1 cellular context compared by ENCODE assay signal in the genomic region with DNA sequence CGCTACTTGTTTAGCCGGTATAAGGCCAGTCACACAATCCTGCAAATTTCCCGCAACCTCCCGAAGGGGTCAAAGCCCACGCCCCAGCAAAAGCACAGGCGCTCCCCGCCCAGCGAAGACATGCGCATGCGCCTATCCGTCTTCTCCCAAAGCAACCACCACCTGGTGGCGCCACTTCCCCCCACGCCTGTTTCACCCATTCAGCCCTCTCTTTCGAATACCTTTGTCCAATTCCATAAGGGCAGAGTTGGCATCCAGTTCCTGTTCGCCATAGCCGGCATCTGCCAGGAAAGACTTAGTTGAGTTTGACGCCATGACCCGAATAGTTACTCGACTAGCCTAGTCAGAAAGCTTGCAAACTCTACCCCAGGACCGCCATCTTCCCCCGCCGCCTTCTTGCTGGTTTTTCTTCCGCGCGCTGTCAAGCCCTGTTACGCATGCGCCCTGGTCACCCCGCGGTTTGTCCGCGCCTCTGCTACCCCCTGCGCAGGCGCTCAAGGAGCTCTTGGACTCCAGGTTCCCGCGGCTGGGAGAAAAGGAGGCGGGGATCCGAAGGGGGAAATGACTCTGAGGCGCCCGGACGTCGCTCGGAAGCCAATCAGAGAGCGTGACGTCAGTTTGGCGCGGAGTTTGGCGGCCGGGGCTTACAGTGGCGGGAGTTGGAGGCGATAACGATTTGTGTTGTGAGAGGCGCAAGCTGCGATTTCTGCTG.
TF ChIP-seq lines count a peak whose summit lies in the region.

A gene with protein sequence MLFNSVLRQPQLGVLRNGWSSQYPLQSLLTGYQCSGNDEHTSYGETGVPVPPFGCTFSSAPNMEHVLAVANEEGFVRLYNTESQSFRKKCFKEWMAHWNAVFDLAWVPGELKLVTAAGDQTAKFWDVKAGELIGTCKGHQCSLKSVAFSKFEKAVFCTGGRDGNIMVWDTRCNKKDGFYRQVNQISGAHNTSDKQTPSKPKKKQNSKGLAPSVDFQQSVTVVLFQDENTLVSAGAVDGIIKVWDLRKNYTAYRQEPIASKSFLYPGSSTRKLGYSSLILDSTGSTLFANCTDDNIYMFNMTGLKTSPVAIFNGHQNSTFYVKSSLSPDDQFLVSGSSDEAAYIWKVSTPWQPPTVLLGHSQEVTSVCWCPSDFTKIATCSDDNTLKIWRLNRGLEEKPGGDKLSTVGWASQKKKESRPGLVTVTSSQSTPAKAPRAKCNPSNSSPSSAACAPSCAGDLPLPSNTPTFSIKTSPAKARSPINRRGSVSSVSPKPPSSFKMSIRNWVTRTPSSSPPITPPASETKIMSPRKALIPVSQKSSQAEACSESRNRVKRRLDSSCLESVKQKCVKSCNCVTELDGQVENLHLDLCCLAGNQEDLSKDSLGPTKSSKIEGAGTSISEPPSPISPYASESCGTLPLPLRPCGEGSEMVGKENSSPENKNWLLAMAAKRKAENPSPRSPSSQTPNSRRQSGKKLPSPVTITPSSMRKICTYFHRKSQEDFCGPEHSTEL (plus strand): TSS at position 626 of the 712 bp plus-strand sequence. CDS start 143 bp downstream, outside the sequence.
A gene with protein sequence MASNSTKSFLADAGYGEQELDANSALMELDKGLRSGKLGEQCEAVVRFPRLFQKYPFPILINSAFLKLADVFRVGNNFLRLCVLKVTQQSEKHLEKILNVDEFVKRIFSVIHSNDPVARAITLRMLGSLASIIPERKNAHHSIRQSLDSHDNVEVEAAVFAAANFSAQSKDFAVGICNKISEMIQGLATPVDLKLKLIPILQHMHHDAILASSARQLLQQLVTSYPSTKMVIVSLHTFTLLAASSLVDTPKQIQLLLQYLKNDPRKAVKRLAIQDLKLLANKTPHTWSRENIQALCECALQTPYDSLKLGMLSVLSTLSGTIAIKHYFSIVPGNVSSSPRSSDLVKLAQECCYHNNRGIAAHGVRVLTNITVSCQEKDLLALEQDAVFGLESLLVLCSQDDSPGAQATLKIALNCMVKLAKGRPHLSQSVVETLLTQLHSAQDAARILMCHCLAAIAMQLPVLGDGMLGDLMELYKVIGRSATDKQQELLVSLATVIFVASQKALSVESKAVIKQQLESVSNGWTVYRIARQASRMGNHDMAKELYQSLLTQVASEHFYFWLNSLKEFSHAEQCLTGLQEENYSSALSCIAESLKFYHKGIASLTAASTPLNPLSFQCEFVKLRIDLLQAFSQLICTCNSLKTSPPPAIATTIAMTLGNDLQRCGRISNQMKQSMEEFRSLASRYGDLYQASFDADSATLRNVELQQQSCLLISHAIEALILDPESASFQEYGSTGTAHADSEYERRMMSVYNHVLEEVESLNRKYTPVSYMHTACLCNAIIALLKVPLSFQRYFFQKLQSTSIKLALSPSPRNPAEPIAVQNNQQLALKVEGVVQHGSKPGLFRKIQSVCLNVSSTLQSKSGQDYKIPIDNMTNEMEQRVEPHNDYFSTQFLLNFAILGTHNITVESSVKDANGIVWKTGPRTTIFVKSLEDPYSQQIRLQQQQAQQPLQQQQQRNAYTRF (minus strand): TSS at position 435 of the 712 bp plus-strand sequence. CDS start 120 bp downstream, at position 315.

TF ChIP-seq in GM12878, 131 proteins besides CTCF, POLR2A, EP300 and RAD21 (continued from another document and continues in another):
- no peak; the same call in 1 of the 2 replicates for TF ChIP-seq TCF3 (IDR thresholded peaks at IDR 0.05; ENCODE audit: borderline replicate concordance, insufficient read depth, low read depth, low read length)
- no peak for TF ChIP-seq YBX1 (IDR thresholded peaks at IDR 0.05)
- TF ChIP-seq, protein P1, sequence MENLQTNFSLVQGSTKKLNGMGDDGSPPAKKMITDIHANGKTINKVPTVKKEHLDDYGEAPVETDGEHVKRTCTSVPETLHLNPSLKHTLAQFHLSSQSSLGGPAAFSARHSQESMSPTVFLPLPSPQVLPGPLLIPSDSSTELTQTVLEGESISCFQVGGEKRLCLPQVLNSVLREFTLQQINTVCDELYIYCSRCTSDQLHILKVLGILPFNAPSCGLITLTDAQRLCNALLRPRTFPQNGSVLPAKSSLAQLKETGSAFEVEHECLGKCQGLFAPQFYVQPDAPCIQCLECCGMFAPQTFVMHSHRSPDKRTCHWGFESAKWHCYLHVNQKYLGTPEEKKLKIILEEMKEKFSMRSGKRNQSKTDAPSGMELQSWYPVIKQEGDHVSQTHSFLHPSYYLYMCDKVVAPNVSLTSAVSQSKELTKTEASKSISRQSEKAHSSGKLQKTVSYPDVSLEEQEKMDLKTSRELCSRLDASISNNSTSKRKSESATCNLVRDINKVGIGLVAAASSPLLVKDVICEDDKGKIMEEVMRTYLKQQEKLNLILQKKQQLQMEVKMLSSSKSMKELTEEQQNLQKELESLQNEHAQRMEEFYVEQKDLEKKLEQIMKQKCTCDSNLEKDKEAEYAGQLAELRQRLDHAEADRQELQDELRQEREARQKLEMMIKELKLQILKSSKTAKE (IDR thresholded peaks at IDR 0.05; ENCODE audit: low read depth, poor library complexity, severe bottlenecking): no peak
- no peak for TF ChIP-seq HDGF (IDR thresholded peaks at IDR 0.05)
- no peak for TF ChIP-seq ZNF622 (IDR thresholded peaks at IDR 0.05)
- no peak for TF ChIP-seq ZBTB4 (CRISPR knock-in tag; IDR thresholded peaks at IDR 0.05)
- peak; percentile 29; the same call in 1 of the 2 replicates for TF ChIP-seq MYB (IDR thresholded peaks at IDR 0.05; ENCODE audit: borderline replicate concordance, low read depth, low read length)
- TF ChIP-seq GATAD2B (conservative IDR thresholded peaks at IDR 0.05; ENCODE audit: low read depth): 0 out of 2 replicates have a peak, but pooled peaks have one; percentile 13
- TF ChIP-seq GABPA (IDR thresholded peaks at IDR 0.05; ENCODE audit: low read depth): peak; percentile 70
- no peak for TF ChIP-seq CBX3 (IDR thresholded peaks at IDR 0.05; ENCODE audit: borderline replicate concordance, low read depth)
- peak; percentile 97 for TF ChIP-seq NR2F1 (conservative IDR thresholded peaks at IDR 0.05)
- TF ChIP-seq IKZF1 (conservative IDR thresholded peaks at IDR 0.05): peak; percentile 98
- TF ChIP-seq, protein P2, sequence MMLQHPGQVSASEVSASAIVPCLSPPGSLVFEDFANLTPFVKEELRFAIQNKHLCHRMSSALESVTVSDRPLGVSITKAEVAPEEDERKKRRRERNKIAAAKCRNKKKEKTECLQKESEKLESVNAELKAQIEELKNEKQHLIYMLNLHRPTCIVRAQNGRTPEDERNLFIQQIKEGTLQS (IDR thresholded peaks at IDR 0.05; ENCODE audit: borderline replicate concordance, extremely low read depth, low read depth, low read length): 0 out of 2 replicates have a peak, but pooled peaks have one; percentile 16
- TF ChIP-seq RFX5 (IDR thresholded peaks at IDR 0.05; ENCODE audit: low read depth, low read length): peak; percentile 69; the same call in 1 of the 2 replicates
- TF ChIP-seq EZH2 (IDR thresholded peaks at IDR 0.05; ENCODE audit: borderline replicate concordance, control insufficient read depth, low read depth, low read length): no peak
- no peak for TF ChIP-seq BRCA1 (IDR thresholded peaks at IDR 0.05; ENCODE audit: low read depth, low read length)
- 0 out of 2 replicates have a peak, but pooled peaks have one; percentile 12 for TF ChIP-seq ZBTB33 (IDR thresholded peaks at IDR 0.05)
- TF ChIP-seq, protein P3, sequence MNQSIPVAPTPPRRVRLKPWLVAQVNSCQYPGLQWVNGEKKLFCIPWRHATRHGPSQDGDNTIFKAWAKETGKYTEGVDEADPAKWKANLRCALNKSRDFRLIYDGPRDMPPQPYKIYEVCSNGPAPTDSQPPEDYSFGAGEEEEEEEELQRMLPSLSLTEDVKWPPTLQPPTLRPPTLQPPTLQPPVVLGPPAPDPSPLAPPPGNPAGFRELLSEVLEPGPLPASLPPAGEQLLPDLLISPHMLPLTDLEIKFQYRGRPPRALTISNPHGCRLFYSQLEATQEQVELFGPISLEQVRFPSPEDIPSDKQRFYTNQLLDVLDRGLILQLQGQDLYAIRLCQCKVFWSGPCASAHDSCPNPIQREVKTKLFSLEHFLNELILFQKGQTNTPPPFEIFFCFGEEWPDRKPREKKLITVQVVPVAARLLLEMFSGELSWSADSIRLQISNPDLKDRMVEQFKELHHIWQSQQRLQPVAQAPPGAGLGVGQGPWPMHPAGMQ (IDR thresholded peaks at IDR 0.05; ENCODE audit: borderline replicate concordance): no peak
- peak; percentile 93 for TF ChIP-seq MLLT1 (IDR thresholded peaks at IDR 0.05)
- peak; percentile 74 for TF ChIP-seq SMAD1 (IDR thresholded peaks at IDR 0.05; ENCODE audit: low read depth, partially characterized antibody)
- TF ChIP-seq PAX5 (IDR thresholded peaks at IDR 0.05; ENCODE audit: borderline replicate concordance, low read depth, low read length): 0 out of 2 replicates have a peak, but pooled peaks have one; percentile 20
- no peak for TF ChIP-seq USF1 (IDR thresholded peaks at IDR 0.05; ENCODE audit: borderline replicate concordance, extremely low read length, insufficient read depth, low read depth, low read length)
- no peak for TF ChIP-seq TBL1XR1 (IDR thresholded peaks at IDR 0.05; ENCODE audit: low read depth, low read length)
- TF ChIP-seq NFIC (IDR thresholded peaks at IDR 0.05; ENCODE audit: low read depth, low read length): no peak
- no peak for TF ChIP-seq TCF7 (IDR thresholded peaks at IDR 0.05; ENCODE audit: borderline replicate concordance)
- peak; percentile 68; the same call in 1 of the 2 replicates for TF ChIP-seq CHD2 (IDR thresholded peaks at IDR 0.05; ENCODE audit: borderline replicate concordance, low read depth, low read length)
- TF ChIP-seq PML (IDR thresholded peaks at IDR 0.05; ENCODE audit: low read length): peak; percentile 95
- TF ChIP-seq CHD4 (IDR thresholded peaks at IDR 0.05): no peak
- TF ChIP-seq WRNIP1 (IDR thresholded peaks at IDR 0.05; ENCODE audit: borderline replicate concordance, low read depth, low read length): 0 out of 2 replicates have a peak, but pooled peaks have one; percentile 56
- TF ChIP-seq HDAC2 (IDR thresholded peaks at IDR 0.05): no peak
- TF ChIP-seq, protein P4, sequence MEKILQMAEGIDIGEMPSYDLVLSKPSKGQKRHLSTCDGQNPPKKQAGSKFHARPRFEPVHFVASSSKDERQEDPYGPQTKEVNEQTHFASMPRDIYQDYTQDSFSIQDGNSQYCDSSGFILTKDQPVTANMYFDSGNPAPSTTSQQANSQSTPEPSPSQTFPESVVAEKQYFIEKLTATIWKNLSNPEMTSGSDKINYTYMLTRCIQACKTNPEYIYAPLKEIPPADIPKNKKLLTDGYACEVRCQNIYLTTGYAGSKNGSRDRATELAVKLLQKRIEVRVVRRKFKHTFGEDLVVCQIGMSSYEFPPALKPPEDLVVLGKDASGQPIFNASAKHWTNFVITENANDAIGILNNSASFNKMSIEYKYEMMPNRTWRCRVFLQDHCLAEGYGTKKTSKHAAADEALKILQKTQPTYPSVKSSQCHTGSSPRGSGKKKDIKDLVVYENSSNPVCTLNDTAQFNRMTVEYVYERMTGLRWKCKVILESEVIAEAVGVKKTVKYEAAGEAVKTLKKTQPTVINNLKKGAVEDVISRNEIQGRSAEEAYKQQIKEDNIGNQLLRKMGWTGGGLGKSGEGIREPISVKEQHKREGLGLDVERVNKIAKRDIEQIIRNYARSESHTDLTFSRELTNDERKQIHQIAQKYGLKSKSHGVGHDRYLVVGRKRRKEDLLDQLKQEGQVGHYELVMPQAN (conservative IDR thresholded peaks at IDR 0.05): peak; percentile 99
